ENCODE assay signal across 1 cellular context in the genomic region with DNA sequence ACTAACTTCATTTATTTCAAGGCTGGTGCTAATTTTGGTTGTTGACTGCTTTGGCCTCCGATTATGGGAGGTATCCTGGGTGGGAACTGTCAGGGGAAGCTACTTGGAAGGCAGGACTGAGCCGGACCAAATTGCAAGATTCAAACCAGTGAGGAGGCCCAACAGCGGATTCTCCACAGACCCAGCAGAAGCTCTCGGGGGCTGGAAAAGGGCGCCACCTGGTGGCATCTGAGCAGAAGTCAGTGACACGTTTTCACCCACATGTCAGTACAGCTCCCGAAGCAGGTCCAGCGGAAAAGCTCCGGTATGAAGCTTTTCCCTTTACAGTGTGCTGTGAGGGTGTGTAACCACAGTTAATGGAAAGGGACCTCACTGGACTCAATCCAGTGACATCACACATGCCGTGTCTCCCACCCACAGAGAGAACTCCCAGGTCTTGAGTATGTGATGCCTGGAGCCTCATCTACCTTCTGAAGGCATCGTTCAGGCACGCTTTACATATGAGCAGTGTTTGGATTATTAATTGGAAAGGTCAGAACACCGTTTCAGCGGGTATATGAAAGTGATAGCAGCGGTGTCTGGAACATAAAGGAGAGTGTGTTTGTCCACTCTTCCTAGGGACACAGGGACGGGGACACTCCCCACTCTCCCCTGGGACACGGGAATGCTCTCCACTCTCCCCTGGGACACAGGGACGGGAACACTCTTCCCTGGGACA.
A peak's percentile ranks its signal among the peaks of the same experiment; 100 is the strongest.
TF ChIP-seq lines count a peak whose summit lies in the region.

No MANE protein-coding gene starts in this region.

TF ChIP-seq in K562, 482 proteins besides CTCF, POLR2A, EP300 and RAD21 (continued from another document and continues in another):
- TF ChIP-seq, protein P1, sequence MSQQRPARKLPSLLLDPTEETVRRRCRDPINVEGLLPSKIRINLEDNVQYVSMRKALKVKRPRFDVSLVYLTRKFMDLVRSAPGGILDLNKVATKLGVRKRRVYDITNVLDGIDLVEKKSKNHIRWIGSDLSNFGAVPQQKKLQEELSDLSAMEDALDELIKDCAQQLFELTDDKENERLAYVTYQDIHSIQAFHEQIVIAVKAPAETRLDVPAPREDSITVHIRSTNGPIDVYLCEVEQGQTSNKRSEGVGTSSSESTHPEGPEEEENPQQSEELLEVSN (IDR thresholded peaks at IDR 0.05; ENCODE audit: borderline replicate concordance in 1 of 2, extremely low read depth in 1 of 2, insufficient read depth in 1 of 2, insufficient read length in 1 of 2, low read depth in 1 of 2, low read length in 1 of 2, poor library complexity in 1 of 2, severe bottlenecking in 1 of 2), result peak; percentile 41 to 87
- peak; percentile 63 for TF ChIP-seq MYC (IDR thresholded peaks at IDR 0.05; ENCODE audit: low read depth, low read length)
- TF ChIP-seq MYC (CRISPR knock-in tag; IDR thresholded peaks at IDR 0.05; ENCODE audit: borderline replicate concordance, low read depth), result no peak
- TF ChIP-seq, protein P2, sequence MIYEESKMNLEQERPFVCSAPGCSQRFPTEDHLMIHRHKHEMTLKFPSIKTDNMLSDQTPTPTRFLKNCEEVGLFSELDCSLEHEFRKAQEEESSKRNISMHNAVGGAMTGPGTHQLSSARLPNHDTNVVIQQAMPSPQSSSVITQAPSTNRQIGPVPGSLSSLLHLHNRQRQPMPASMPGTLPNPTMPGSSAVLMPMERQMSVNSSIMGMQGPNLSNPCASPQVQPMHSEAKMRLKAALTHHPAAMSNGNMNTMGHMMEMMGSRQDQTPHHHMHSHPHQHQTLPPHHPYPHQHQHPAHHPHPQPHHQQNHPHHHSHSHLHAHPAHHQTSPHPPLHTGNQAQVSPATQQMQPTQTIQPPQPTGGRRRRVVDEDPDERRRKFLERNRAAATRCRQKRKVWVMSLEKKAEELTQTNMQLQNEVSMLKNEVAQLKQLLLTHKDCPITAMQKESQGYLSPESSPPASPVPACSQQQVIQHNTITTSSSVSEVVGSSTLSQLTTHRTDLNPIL (CRISPR knock-in tag; IDR thresholded peaks at IDR 0.05), result no peak
- TF ChIP-seq, protein P3, sequence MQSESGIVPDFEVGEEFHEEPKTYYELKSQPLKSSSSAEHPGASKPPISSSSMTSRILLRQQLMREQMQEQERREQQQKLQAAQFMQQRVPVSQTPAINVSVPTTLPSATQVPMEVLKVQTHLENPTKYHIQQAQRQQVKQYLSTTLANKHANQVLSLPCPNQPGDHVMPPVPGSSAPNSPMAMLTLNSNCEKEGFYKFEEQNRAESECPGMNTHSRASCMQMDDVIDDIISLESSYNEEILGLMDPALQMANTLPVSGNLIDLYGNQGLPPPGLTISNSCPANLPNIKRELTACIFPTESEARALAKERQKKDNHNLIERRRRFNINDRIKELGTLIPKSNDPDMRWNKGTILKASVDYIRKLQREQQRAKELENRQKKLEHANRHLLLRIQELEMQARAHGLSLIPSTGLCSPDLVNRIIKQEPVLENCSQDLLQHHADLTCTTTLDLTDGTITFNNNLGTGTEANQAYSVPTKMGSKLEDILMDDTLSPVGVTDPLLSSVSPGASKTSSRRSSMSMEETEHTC (IDR thresholded peaks at IDR 0.05), result no peak
- TF ChIP-seq HIVEP1 (CRISPR knock-in tag; IDR thresholded peaks at IDR 0.05), result no peak
- no peak for TF ChIP-seq ZBTB8A (IDR thresholded peaks at IDR 0.05; ENCODE audit: partially characterized antibody)
- TF ChIP-seq ETV6 (IDR thresholded peaks at IDR 0.05; ENCODE audit: borderline replicate concordance in 1 of 2, low read depth in 2 of 2, low read length in 1 of 2), result no peak
- no peak for TF ChIP-seq ETV6 (CRISPR knock-in tag; IDR thresholded peaks at IDR 0.05; ENCODE audit: borderline replicate concordance)
- TF ChIP-seq, protein P4, sequence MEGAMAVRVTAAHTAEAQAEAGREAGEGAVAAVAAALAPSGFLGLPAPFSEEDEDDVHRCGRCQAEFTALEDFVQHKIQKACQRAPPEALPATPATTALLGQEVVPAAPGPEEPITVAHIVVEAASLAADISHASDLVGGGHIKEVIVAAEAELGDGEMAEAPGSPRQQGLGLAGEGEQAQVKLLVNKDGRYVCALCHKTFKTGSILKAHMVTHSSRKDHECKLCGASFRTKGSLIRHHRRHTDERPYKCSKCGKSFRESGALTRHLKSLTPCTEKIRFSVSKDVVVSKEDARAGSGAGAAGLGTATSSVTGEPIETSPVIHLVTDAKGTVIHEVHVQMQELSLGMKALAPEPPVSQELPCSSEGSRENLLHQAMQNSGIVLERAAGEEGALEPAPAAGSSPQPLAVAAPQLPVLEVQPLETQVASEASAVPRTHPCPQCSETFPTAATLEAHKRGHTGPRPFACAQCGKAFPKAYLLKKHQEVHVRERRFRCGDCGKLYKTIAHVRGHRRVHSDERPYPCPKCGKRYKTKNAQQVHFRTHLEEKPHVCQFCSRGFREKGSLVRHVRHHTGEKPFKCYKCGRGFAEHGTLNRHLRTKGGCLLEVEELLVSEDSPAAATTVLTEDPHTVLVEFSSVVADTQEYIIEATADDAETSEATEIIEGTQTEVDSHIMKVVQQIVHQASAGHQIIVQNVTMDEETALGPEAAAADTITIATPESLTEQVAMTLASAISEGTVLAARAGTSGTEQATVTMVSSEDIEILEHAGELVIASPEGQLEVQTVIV (CRISPR knock-in tag; IDR thresholded peaks at IDR 0.05; ENCODE audit: borderline replicate concordance), result no peak
- TF ChIP-seq, protein P5, sequence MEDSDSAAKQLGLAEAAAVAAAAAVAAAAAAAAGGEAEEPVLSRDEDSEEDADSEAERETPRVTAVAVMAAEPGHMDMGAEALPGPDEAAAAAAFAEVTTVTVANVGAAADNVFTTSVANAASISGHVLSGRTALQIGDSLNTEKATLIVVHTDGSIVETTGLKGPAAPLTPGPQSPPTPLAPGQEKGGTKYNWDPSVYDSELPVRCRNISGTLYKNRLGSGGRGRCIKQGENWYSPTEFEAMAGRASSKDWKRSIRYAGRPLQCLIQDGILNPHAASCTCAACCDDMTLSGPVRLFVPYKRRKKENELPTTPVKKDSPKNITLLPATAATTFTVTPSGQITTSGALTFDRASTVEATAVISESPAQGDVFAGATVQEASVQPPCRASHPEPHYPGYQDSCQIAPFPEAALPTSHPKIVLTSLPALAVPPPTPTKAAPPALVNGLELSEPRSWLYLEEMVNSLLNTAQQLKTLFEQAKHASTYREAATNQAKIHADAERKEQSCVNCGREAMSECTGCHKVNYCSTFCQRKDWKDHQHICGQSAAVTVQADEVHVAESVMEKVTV (CRISPR knock-in tag; IDR thresholded peaks at IDR 0.05), result peak; percentile 64; the same call in 1 of the 2 replicates
- TF ChIP-seq ZNF75A (CRISPR knock-in tag; IDR thresholded peaks at IDR 0.05), result no peak
- no peak for TF ChIP-seq GATAD2A (IDR thresholded peaks at IDR 0.05)
- no peak for TF ChIP-seq HOXB6 (CRISPR knock-in tag; IDR thresholded peaks at IDR 0.05; ENCODE audit: borderline replicate concordance)
- TF ChIP-seq, protein P6, sequence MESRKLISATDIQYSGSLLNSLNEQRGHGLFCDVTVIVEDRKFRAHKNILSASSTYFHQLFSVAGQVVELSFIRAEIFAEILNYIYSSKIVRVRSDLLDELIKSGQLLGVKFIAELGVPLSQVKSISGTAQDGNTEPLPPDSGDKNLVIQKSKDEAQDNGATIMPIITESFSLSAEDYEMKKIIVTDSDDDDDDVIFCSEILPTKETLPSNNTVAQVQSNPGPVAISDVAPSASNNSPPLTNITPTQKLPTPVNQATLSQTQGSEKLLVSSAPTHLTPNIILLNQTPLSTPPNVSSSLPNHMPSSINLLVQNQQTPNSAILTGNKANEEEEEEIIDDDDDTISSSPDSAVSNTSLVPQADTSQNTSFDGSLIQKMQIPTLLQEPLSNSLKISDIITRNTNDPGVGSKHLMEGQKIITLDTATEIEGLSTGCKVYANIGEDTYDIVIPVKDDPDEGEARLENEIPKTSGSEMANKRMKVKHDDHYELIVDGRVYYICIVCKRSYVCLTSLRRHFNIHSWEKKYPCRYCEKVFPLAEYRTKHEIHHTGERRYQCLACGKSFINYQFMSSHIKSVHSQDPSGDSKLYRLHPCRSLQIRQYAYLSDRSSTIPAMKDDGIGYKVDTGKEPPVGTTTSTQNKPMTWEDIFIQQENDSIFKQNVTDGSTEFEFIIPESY (CRISPR knock-in tag; IDR thresholded peaks at IDR 0.05), result peak; percentile 21; the same call in 1 of the 2 replicates
- TF ChIP-seq EP400 (IDR thresholded peaks at IDR 0.05), result no peak
- TF ChIP-seq, protein P7, sequence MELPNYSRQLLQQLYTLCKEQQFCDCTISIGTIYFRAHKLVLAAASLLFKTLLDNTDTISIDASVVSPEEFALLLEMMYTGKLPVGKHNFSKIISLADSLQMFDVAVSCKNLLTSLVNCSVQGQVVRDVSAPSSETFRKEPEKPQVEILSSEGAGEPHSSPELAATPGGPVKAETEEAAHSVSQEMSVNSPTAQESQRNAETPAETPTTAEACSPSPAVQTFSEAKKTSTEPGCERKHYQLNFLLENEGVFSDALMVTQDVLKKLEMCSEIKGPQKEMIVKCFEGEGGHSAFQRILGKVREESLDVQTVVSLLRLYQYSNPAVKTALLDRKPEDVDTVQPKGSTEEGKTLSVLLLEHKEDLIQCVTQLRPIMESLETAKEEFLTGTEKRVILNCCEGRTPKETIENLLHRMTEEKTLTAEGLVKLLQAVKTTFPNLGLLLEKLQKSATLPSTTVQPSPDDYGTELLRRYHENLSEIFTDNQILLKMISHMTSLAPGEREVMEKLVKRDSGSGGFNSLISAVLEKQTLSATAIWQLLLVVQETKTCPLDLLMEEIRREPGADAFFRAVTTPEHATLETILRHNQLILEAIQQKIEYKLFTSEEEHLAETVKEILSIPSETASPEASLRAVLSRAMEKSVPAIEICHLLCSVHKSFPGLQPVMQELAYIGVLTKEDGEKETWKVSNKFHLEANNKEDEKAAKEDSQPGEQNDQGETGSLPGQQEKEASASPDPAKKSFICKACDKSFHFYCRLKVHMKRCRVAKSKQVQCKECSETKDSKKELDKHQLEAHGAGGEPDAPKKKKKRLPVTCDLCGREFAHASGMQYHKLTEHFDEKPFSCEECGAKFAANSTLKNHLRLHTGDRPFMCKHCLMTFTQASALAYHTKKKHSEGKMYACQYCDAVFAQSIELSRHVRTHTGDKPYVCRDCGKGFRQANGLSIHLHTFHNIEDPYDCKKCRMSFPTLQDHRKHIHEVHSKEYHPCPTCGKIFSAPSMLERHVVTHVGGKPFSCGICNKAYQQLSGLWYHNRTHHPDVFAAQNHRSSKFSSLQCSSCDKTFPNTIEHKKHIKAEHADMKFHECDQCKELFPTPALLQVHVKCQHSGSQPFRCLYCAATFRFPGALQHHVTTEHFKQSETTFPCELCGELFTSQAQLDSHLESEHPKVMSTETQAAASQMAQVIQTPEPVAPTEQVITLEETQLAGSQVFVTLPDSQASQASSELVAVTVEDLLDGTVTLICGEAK (IDR thresholded peaks at IDR 0.05), result no peak
- TF ChIP-seq, protein P7 (CRISPR knock-in tag; IDR thresholded peaks at IDR 0.05), result no peak
- TF ChIP-seq, protein P8, sequence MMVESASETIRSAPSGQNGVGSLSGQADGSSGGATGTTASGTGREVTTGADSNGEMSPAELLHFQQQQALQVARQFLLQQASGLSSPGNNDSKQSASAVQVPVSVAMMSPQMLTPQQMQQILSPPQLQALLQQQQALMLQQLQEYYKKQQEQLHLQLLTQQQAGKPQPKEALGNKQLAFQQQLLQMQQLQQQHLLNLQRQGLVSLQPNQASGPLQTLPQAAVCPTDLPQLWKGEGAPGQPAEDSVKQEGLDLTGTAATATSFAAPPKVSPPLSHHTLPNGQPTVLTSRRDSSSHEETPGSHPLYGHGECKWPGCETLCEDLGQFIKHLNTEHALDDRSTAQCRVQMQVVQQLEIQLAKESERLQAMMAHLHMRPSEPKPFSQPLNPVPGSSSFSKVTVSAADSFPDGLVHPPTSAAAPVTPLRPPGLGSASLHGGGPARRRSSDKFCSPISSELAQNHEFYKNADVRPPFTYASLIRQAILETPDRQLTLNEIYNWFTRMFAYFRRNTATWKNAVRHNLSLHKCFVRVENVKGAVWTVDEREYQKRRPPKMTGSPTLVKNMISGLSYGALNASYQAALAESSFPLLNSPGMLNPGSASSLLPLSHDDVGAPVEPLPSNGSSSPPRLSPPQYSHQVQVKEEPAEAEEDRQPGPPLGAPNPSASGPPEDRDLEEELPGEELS (CRISPR knock-in tag; IDR thresholded peaks at IDR 0.05; ENCODE audit: borderline replicate concordance), result no peak
- TF ChIP-seq STAG1 (CRISPR knock-in tag; IDR thresholded peaks at IDR 0.05; ENCODE audit: borderline replicate concordance), result peak; percentile 86
- no peak for TF ChIP-seq ILF3 (IDR thresholded peaks at IDR 0.05; ENCODE audit: borderline replicate concordance)
- TF ChIP-seq TARDBP (IDR thresholded peaks at IDR 0.05), result no peak
- TF ChIP-seq POLR3A (IDR thresholded peaks at IDR 0.05; ENCODE audit: borderline replicate concordance, extremely low read depth, insufficient read depth, insufficient read length), result no peak
- no peak for TF ChIP-seq KDM5B (IDR thresholded peaks at IDR 0.05; ENCODE audit: insufficient replicate concordance, low read depth, low read length)
